9 cellular contexts compared by ENCODE assay signal in the genomic region with DNA sequence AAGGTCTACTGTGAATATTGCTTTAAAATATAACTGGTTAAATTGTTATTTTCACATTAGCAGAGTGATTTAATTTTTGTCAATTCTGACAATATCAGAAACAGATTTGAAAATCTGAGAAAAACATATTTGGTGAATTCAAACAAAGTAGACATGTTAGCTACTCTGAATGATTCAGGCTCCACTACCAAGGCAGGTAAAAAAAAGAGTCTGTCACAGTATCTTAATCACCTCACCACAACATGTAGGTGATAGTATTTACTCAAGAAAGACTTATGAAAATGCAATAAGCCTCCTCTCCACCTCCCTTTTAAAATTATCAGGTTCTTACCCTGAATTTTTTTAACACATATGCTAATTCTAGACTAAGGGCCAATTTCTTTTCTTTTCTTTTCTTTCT. TPM values are rescaled to one million over a fixed set of nuclear protein-coding genes. Genes with fewer than 3 reads are reported as not detected.
"Had no signal": no experiment of that assay in that cellular context is flagged by ENCODE, and none has a peak within 500 bp of the region (broad histone marks: within the 10 kb centered on the region; RNA-seq: fewer than 3 reads in every experiment).

No MANE protein-coding gene starts in this region.

- ATAC-seq: GM12878 had no signal

- DNase-seq: GDM1, GF-D8 had no signal

- H3K4me3 ChIP-seq: GM12878 had no signal

- FAIRE-seq: G401.6, GM12878, GM12891, GM12892, GM18507, GM19239 had no signal

RNA-seq across cellular contexts. Expression of gene DDI1, which starts 42.6 kb away (rescaled TPM):
- total RNA-seq: G401, GM12878 had no signal
- polyA plus RNA-seq: GM12878 had no signal
